1 cellular context compared by ENCODE assay signal in the genomic region with DNA sequence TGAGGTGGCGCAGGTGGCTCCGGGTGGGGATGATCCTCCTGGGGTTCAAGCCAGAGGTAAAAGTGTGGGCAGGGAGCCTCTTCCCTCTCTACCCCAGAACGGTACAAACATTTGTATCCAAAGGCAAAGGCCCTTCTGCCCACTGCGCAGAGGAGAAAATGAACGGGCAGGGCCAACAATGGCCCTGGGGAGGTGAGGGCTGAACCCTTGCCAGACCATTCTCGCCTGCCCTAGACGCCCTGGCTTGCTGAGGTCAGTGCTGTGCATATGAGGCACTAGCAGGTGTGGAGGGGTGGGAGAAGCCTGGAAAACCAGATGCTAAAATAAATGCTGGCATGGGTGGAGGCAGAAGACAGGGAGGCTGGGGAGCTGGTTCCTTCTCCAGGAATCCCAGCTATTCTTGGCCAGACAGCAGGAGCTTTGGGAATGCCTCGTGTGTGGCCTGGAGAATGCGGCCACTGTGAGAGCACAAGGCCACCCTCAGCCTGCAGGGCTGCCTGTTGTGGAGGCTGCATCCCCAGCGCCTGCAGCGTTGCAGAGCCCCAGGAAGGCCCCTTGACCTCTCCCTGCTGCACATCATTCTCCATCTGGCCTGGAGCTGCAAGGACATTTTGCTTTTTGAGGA.
TF ChIP-seq lines count a peak whose summit lies in the region.

No MANE protein-coding gene starts in this region.

TF ChIP-seq in A549, 52 proteins besides CTCF, POLR2A, EP300 and RAD21:
- TF ChIP-seq CHD2 (IDR thresholded peaks at IDR 0.05; ENCODE audit: low read length, partially characterized antibody) (no peak), SMC3 (IDR thresholded peaks at IDR 0.05) (no peak), TFCP2L1 (CRISPR knock-in tag; IDR thresholded peaks at IDR 0.05) (no peak), SREBF2 (IDR thresholded peaks at IDR 0.05) (no peak), CEBPB (IDR thresholded peaks at IDR 0.05) (no peak), EHMT2 (IDR thresholded peaks at IDR 0.05; ENCODE audit: low read depth) (no peak)
- TF ChIP-seq, protein P1, sequence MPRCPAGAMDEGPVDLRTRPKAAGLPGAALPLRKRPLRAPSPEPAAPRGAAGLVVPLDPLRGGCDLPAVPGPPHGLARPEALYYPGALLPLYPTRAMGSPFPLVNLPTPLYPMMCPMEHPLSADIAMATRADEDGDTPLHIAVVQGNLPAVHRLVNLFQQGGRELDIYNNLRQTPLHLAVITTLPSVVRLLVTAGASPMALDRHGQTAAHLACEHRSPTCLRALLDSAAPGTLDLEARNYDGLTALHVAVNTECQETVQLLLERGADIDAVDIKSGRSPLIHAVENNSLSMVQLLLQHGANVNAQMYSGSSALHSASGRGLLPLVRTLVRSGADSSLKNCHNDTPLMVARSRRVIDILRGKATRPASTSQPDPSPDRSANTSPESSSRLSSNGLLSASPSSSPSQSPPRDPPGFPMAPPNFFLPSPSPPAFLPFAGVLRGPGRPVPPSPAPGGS (IDR thresholded peaks at IDR 0.05) = no peak
- TF ChIP-seq, protein P2, sequence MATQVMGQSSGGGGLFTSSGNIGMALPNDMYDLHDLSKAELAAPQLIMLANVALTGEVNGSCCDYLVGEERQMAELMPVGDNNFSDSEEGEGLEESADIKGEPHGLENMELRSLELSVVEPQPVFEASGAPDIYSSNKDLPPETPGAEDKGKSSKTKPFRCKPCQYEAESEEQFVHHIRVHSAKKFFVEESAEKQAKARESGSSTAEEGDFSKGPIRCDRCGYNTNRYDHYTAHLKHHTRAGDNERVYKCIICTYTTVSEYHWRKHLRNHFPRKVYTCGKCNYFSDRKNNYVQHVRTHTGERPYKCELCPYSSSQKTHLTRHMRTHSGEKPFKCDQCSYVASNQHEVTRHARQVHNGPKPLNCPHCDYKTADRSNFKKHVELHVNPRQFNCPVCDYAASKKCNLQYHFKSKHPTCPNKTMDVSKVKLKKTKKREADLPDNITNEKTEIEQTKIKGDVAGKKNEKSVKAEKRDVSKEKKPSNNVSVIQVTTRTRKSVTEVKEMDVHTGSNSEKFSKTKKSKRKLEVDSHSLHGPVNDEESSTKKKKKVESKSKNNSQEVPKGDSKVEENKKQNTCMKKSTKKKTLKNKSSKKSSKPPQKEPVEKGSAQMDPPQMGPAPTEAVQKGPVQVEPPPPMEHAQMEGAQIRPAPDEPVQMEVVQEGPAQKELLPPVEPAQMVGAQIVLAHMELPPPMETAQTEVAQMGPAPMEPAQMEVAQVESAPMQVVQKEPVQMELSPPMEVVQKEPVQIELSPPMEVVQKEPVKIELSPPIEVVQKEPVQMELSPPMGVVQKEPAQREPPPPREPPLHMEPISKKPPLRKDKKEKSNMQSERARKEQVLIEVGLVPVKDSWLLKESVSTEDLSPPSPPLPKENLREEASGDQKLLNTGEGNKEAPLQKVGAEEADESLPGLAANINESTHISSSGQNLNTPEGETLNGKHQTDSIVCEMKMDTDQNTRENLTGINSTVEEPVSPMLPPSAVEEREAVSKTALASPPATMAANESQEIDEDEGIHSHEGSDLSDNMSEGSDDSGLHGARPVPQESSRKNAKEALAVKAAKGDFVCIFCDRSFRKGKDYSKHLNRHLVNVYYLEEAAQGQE (IDR thresholded peaks at IDR 0.05) = no peak
- TF ChIP-seq, protein P3, sequence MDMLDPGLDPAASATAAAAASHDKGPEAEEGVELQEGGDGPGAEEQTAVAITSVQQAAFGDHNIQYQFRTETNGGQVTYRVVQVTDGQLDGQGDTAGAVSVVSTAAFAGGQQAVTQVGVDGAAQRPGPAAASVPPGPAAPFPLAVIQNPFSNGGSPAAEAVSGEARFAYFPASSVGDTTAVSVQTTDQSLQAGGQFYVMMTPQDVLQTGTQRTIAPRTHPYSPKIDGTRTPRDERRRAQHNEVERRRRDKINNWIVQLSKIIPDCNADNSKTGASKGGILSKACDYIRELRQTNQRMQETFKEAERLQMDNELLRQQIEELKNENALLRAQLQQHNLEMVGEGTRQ (IDR thresholded peaks at IDR 0.05) = no peak
